In the genomic region with DNA sequence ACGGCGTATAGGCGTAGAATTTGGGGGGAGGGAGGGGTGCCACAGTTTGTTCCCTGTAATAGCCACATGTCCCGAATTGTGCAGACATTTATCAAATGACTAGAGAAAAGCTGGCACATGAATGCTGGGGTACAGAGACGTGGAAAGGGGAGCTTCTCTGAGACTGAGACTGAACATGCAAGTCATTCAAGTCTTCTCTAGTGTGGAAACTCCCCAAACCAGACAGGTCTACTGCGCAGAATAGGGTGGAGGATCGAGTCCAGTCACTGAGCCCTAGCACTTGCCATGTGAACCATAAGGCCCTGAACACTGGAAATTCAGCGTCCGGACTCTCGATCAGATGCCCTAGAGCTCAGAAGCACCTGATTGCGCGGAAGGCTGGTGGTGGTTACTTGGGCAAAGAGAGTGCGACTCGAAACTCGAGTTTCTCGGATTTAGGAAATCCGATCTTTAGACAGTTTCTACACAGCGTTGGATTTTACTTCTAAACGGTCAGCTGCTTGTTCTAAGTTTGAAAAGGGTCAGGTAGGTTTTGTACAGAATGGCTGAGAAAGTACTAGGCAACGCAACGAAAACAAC, we compare ENCODE assay signal across 36 cellular contexts. TPM values are rescaled to one million over a fixed set of nuclear protein-coding genes. Genes with fewer than 3 reads are reported as not detected.
DNase-seq lines count a peak whose midpoint lies in the region; ATAC-seq, FAIRE-seq and TF ChIP-seq lines count a peak whose summit lies in the region.
"Had no signal": no experiment of that assay in that cellular context is flagged by ENCODE, and none has a peak within 500 bp of the region (broad histone marks: within the 10 kb centered on the region; RNA-seq: fewer than 3 reads in every experiment).

No MANE protein-coding gene starts in this region.

- no peaks in the 10 kb centered on the region for H4K20me1 ChIP-seq in astrocyte (ENCODE audit: insufficient read depth, low read length)

- no peak overlapping the region for H3K4me3 ChIP-seq in astrocyte (ENCODE audit: insufficient read depth, low read depth, low read length)
- peak overlapping the region; percentile 59 for H3K4me3 ChIP-seq in iPS-18a (ENCODE audit: low read length)
- H3K4me3 ChIP-seq in neuronal stem cell (ENCODE audit: low read length in 2 of 2): peak overlapping the region in 1 of 2 donors; percentile 43
- no peak overlapping the region for H3K4me3 ChIP-seq in brain microvascular endothelial cell (ENCODE audit: low read depth, low read length)

- H4K91ac ChIP-seq in neuronal stem cell (ENCODE audit: low read depth, low read length, poor library complexity): no peak overlapping the region

- no peak for FAIRE-seq in astrocyte (lab: Jason Lieb, UNC)
- FAIRE-seq: GM12891, TTC549 had no signal

- no peaks in the 10 kb centered on the region for H3K79me2 ChIP-seq in astrocyte (ENCODE audit: insufficient read depth, low read length)

- no peak overlapping the region for H3K4me2 ChIP-seq in astrocyte (ENCODE audit: low read length)
- H3K4me2 ChIP-seq in neuronal stem cell (ENCODE audit: insufficient read depth, low read length, poor library complexity, severe bottlenecking): peak overlapping the region; percentile 77

- H3K4me1 ChIP-seq in astrocyte (ENCODE audit: insufficient read depth, low read length) (no peaks in the 10 kb centered on the region), iPS-18a (ENCODE audit: control insufficient read depth, low read depth, low read length) (peaks cover 41% of the 10 kb centered on the region), neuronal stem cell (ENCODE audit: control insufficient read depth in 2 of 2, insufficient read depth in 1 of 2, low read depth in 1 of 2, low read length in 2 of 2) (peaks cover 0 to 9% of the 10 kb centered on the region in 2 donors)

- H3K27me3 ChIP-seq in astrocyte (ENCODE audit: insufficient read depth, low read length) (peaks cover 29% of the 10 kb centered on the region), iPS-18a (ENCODE audit: control insufficient read depth, insufficient read depth, low read length) (peaks cover 87% of the 10 kb centered on the region), neuronal stem cell (ENCODE audit: control insufficient read depth in 3 of 3, insufficient read depth in 3 of 3, low read depth in 1 of 3, low read length in 3 of 3) (peaks cover 18 to 63% (median 55%) of the 10 kb centered on the region in 3 experiments), brain microvascular endothelial cell (replicated peaks) (peaks cover 19% of the 10 kb centered on the region)

- H4K8ac ChIP-seq in neuronal stem cell (ENCODE audit: low read depth, low read length): no peak overlapping the region

- WGBS in neuronal stem cell (ENCODE audit: extremely low coverage in 2 of 2, insufficient read length in 2 of 2, insufficient replicate concordance in 1 of 2), 2 donors: no CpG with 5 or more reads among the region's 21 CpGs

- no peak overlapping the region for H3K18ac ChIP-seq in neuronal stem cell (ENCODE audit: low read length)

- no peaks in the 10 kb centered on the region for H3K79me1 ChIP-seq in neuronal stem cell (ENCODE audit: low read depth, low read length)

- H3K4me3 Mint-ChIP-seq in astrocyte (ENCODE audit: unreplicated experiment): peak overlapping the region; percentile 86
- H3K4me3 Mint-ChIP-seq: activated CD8-positive, alpha-beta memory T cell treated with anti-CD3 and anti-CD28 coated beads, Interleukin-2, amount 10 ng/mL, durations not matched to agents 7 days and 5 days; activated naive CD8-positive, alpha-beta T cell treated with anti-CD3 and anti-CD28 coated beads, Interleukin-2, amount 10 ng/mL, durations not matched to agents 7 days and 5 days; activated T-cell treated with anti-CD3 and anti-CD28 coated beads, Interleukin-2, amount 50 U/mL, for 4 hours; effector memory CD8-positive, alpha-beta T cell; T-helper 17 cell had no signal

- H3K14ac ChIP-seq in neuronal stem cell (ENCODE audit: low read length): no peak overlapping the region

- H3K9ac ChIP-seq in astrocyte (ENCODE audit: low read length) (no peak overlapping the region), iPS-18a (ENCODE audit: low read length) (no peak overlapping the region), neuronal stem cell (ENCODE audit: low read depth, low read length, poor library complexity) (no peak overlapping the region)
- H3K9ac ChIP-seq: SK-N-SH had no signal

- no peak overlapping the region for H2BK120ac ChIP-seq in neuronal stem cell (ENCODE audit: low read depth, low read length)

- peaks cover 2% of the 10 kb centered on the region for H3K4me1 Mint-ChIP-seq in astrocyte (ENCODE audit: low read depth, unreplicated experiment)
- H3K4me1 Mint-ChIP-seq: activated CD8-positive, alpha-beta memory T cell treated with anti-CD3 and anti-CD28 coated beads, Interleukin-2, amount 10 ng/mL, durations not matched to agents 7 days and 5 days; activated naive CD8-positive, alpha-beta T cell treated with anti-CD3 and anti-CD28 coated beads, Interleukin-2, amount 10 ng/mL, durations not matched to agents 7 days and 5 days; T-helper 17 cell had no signal

- H3K36me3 Mint-ChIP-seq in astrocyte (ENCODE audit: low read depth, unreplicated experiment): no peaks in the 10 kb centered on the region
- H3K36me3 Mint-ChIP-seq: activated naive CD8-positive, alpha-beta T cell treated with anti-CD3 and anti-CD28 coated beads, Interleukin-2, amount 10 ng/mL, durations not matched to agents 7 days and 5 days had no signal

- H2AFZ ChIP-seq in astrocyte (ENCODE audit: low read depth, low read length): no peak overlapping the region
- H2AFZ ChIP-seq in neuronal stem cell (ENCODE audit: low read length): no peak overlapping the region

- H3K27ac ChIP-seq in astrocyte (ENCODE audit: low read depth, low read length) (no peak overlapping the region), iPS-18a (ENCODE audit: low read length) (no peak overlapping the region), neuronal stem cell (replicated peaks; ENCODE audit: low read length) (no peak overlapping the region), brain microvascular endothelial cell (no peak overlapping the region)
- H3K27ac ChIP-seq: esophagus muscularis mucosa, foreskin keratinocyte, heart right ventricle had no signal

- H3K36me3 ChIP-seq in astrocyte (ENCODE audit: insufficient read depth, low read length) (no peaks in the 10 kb centered on the region), iPS-18a (ENCODE audit: control insufficient read depth, low read depth, low read length) (no peaks in the 10 kb centered on the region), neuronal stem cell (replicated peaks in 1 of 2; ENCODE audit: control insufficient read depth in 2 of 2, insufficient read depth in 2 of 2, low read length in 2 of 2) (no peaks in the 10 kb centered on the region), brain microvascular endothelial cell (replicated peaks) (no peaks in the 10 kb centered on the region)
- H3K36me3 ChIP-seq: esophagus muscularis mucosa, heart right ventricle had no signal

- H3K27ac Mint-ChIP-seq in astrocyte (ENCODE audit: unreplicated experiment): no peak overlapping the region
- H3K27ac Mint-ChIP-seq: activated CD8-positive, alpha-beta memory T cell treated with anti-CD3 and anti-CD28 coated beads, Interleukin-2, amount 10 ng/mL, durations not matched to agents 7 days and 5 days; activated naive CD8-positive, alpha-beta T cell treated with anti-CD3 and anti-CD28 coated beads, Interleukin-2, amount 10 ng/mL, durations not matched to agents 7 days and 5 days; effector memory CD8-positive, alpha-beta T cell; T-helper 17 cell had no signal

- H3K9me3 ChIP-seq in astrocyte (ENCODE audit: insufficient read depth, low read depth, low read length): no peaks in the 10 kb centered on the region
- no peaks in the 10 kb centered on the region for H3K9me3 ChIP-seq in iPS-18a (ENCODE audit: control insufficient read depth, low read depth, low read length)
- no peaks in the 10 kb centered on the region for H3K9me3 ChIP-seq in neuronal stem cell (replicated peaks in 1 of 2; ENCODE audit: control insufficient read depth in 2 of 2, insufficient read depth in 1 of 2, low read depth in 1 of 2, low read length in 2 of 2)
- H3K9me3 ChIP-seq: esophagus muscularis mucosa, SK-N-SH had no signal

- peaks cover 4% of the 10 kb centered on the region for H3K9me3 Mint-ChIP-seq in astrocyte (ENCODE audit: unreplicated experiment)
- H3K9me3 Mint-ChIP-seq: activated naive CD8-positive, alpha-beta T cell treated with anti-CD3 and anti-CD28 coated beads, Interleukin-2, amount 10 ng/mL, durations not matched to agents 7 days and 5 days; activated T-cell treated with anti-CD3 and anti-CD28 coated beads, Interleukin-2, amount 50 U/mL, for 4 hours had no signal

- H2BK15ac ChIP-seq in neuronal stem cell (ENCODE audit: low read length): no peak overlapping the region

- H2BK5ac ChIP-seq in neuronal stem cell (ENCODE audit: low read length): no peak overlapping the region

- H3K23ac ChIP-seq in neuronal stem cell (ENCODE audit: low read depth, low read length, poor library complexity): no peak overlapping the region

- ATAC-seq in GM19463 (IDR thresholded peaks at IDR 0.05; ENCODE audit: unreplicated experiment): peak; percentile 49
- ATAC-seq in HG03378 (IDR thresholded peaks at IDR 0.05; ENCODE audit: unreplicated experiment): no peak
- no peak for ATAC-seq in GM18498 (IDR thresholded peaks at IDR 0.05; ENCODE audit: unreplicated experiment)
- ATAC-seq: activated CD8-positive, alpha-beta memory T cell treated with anti-CD3 and anti-CD28 coated beads, Interleukin-2, amount 10 ng/mL, durations not matched to agents 7 days and 5 days; activated T-cell treated with anti-CD3 and anti-CD28 coated beads, Interleukin-2, amount 50 U/mL, for 4 hours; effector memory CD8-positive, alpha-beta T cell; heart right ventricle; left colon; PC-3; right cardiac atrium; stimulated activated naive CD8-positive, alpha-beta T cell treated with anti-CD3 and anti-CD28 coated beads, Interleukin-15, Interleukin-2, amounts not matched to agents 100 U/mL and 50 U/mL, for 24 hours; T-helper 17 cell had no signal

- TF ChIP-seq CTCF in astrocyte (IDR thresholded peaks at IDR 0.05; ENCODE audit: insufficient read depth, low read depth, low read length) (no peak), brain microvascular endothelial cell (IDR thresholded peaks at IDR 0.05; ENCODE audit: low read depth, low read length, missing control alignments) (no peak)

- in situ Hi-C loops in brain microvascular endothelial cell (cut with HindIII; ENCODE audit: low pct_ligation_motif_present, low sequenced_read_pairs): no loop called here

- H2AK5ac ChIP-seq in neuronal stem cell (ENCODE audit: low read depth, low read length): no peak overlapping the region

- H3K4ac ChIP-seq in neuronal stem cell (ENCODE audit: low read length): no peak overlapping the region

- H3K27me3 Mint-ChIP-seq in astrocyte (ENCODE audit: low read depth, unreplicated experiment): peaks cover 88% of the 10 kb centered on the region

- H2BK12ac ChIP-seq in neuronal stem cell (ENCODE audit: low read length): no peak overlapping the region

- DNase-seq in astrocyte (ENCODE audit: low read depth): no peak
- DNase-seq in neuronal stem cell (ENCODE audit: low spot score): no peak
- no peak for DNase-seq in brain microvascular endothelial cell
- no peak for DNase-seq in NOMO-1 treated with dmso at 0.1 percent for 144 hours (lab: John Stamatoyannopoulos, UW; ENCODE audit: unreplicated experiment)
- DNase-seq: activated CD4-positive, alpha-beta T cell treated with anti-CD3 and anti-CD28 coated beads, Interleukin-2, amount 50 U/mL, for 4 hours; activated CD8-positive, alpha-beta memory T cell treated with anti-CD3 and anti-CD28 coated beads, Interleukin-2, amount 10 ng/mL, durations not matched to agents 7 days and 5 days; activated gamma-delta T cell; activated naive CD8-positive, alpha-beta T cell treated with anti-CD3 and anti-CD28 coated beads, Interleukin-2, amount 10 ng/mL, durations not matched to agents 7 days and 5 days; activated T-cell treated with anti-CD3 and anti-CD28 coated beads, Interleukin-2, amount 50 U/mL, for 4 hours; aorta; caudate nucleus; cortex of kidney; DMS 273 treated with DMSO at 0.1 percent for 48 hours; effector memory CD8-positive, alpha-beta T cell; foreskin keratinocyte; HCEC 1CT; heart right ventricle; IMR-90; left colon; NCI-H524; PC-3; posterior cingulate gyrus; right cardiac atrium; SK-N-SH; stimulated activated CD4-positive, alpha-beta T cell treated with anti-CD3 and anti-CD28 coated beads, Interleukin-1b, Interleukin-23, amount 100 ng/mL, for 48 hours; stimulated activated naive CD8-positive, alpha-beta T cell treated with anti-CD3 and anti-CD28 coated beads, Interleukin-15, Interleukin-2, amounts not matched to agents 100 U/mL and 50 U/mL, for 24 hours; T-helper 17 cell had no signal

RNA-seq across cellular contexts. Expression of a gene that starts 32.7 kb away (rescaled TPM):
- not detected in 2 replicates for total RNA-seq in astrocyte
- not detected for polyA plus RNA-seq in neuronal stem cell (2013, experiment 1 of 2)
- polyA plus RNA-seq in neuronal stem cell (2013, experiment 2 of 2): not detected
- total RNA-seq: activated CD8-positive, alpha-beta memory T cell treated with anti-CD3 and anti-CD28 coated beads, Interleukin-2, amount 10 ng/mL, durations not matched to agents 7 days and 5 days; activated naive CD8-positive, alpha-beta T cell treated with anti-CD3 and anti-CD28 coated beads, Interleukin-2, amount 10 ng/mL, durations not matched to agents 7 days and 5 days; activated T-cell treated with anti-CD3 and anti-CD28 coated beads, Interleukin-2, amount 50 U/mL, for 4 hours; aorta; esophagus muscularis mucosa; heart right ventricle; IMR-90; left colon; PC-3; right cardiac atrium; T-helper 17 cell had no signal
- polyA plus RNA-seq: BJ, IMR-90, neural cell, right cardiac atrium had no signal
